In the genomic region with DNA sequence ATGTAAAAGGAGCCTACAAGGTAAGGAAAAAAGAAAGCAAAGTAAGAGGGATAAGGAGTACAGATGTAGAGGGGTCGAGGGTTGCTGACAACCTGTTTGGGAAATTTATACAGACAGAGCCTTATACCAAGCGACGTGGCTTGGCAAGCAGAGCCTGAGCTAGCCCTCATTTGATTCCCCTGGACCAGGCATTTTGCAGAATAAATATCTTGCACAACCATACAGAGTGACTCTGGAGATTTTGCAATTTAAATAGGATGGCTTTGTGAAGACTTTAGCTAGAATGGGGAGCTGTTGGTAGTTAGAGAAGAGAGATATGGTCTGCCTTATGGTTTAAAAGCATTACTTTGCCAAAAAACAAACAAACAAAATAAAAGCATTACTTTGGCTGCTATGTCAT, we compare ENCODE assay signal across 23 cellular contexts.
DNase-seq lines count a peak whose midpoint lies in the region; ATAC-seq and TF ChIP-seq lines count a peak whose summit lies in the region.
"Had no signal": no experiment of that assay in that cellular context is flagged by ENCODE, and none has a peak within 500 bp of the region (broad histone marks: within the 10 kb centered on the region; RNA-seq: fewer than 3 reads in every experiment).

No MANE protein-coding gene starts in this region.

- H3K79me2 ChIP-seq in KMS-11 (ENCODE audit: insufficient read depth, low read depth): no peaks in the 10 kb centered on the region

- H3K27ac ChIP-seq in KMS-11 (no peak overlapping the region), subcutaneous abdominal adipose tissue (ENCODE audit: low read depth, low read length) (peak overlapping the region; percentile 92)
- H3K27ac ChIP-seq: C4-2B, Peyer's patch had no signal

- H2AFZ ChIP-seq in KMS-11 (ENCODE audit: low read depth): no peak overlapping the region

- no peaks in the 10 kb centered on the region for H4K20me1 ChIP-seq in KMS-11 (ENCODE audit: insufficient read depth)

- no peak for ATAC-seq in HG03045 (IDR thresholded peaks at IDR 0.05; ENCODE audit: unreplicated experiment)

- H3K4me1 ChIP-seq in KMS-11 (ENCODE audit: low read depth, poor library complexity, severe bottlenecking) (peaks cover 27% of the 10 kb centered on the region), subcutaneous abdominal adipose tissue (ENCODE audit: control insufficient read depth in 5 of 5, insufficient read depth in 5 of 5, low read length in 5 of 5) (peaks cover 2 to 54% (median 44%) of the 10 kb centered on the region in 5 donors)
- H3K4me1 ChIP-seq: Peyer's patch had no signal

- H3K9ac ChIP-seq in KMS-11 (no peak overlapping the region), subcutaneous abdominal adipose tissue (ENCODE audit: low read length in 5 of 5) (no peak overlapping the region)
- H3K9ac ChIP-seq: SK-N-SH had no signal

- H3K9me3 ChIP-seq in subcutaneous abdominal adipose tissue (ENCODE audit: control insufficient read depth in 5 of 5, low read length in 5 of 5): no peaks in the 10 kb centered on the region
- H3K9me3 ChIP-seq: MG63, Peyer's patch, SK-N-SH had no signal

- H3K4me3 ChIP-seq in KMS-11 (IDR thresholded peaks at IDR 0.05; ENCODE audit: insufficient read depth, low read depth, low read length): no peak overlapping the region
- no peak overlapping the region for H3K4me3 ChIP-seq in subcutaneous abdominal adipose tissue (ENCODE audit: low read depth in 1 of 5, low read length in 5 of 5)
- H3K4me3 ChIP-seq: MG63, Peyer's patch had no signal

- H3K27me3 ChIP-seq in KMS-11 (ENCODE audit: insufficient read depth, low read depth) (no peaks in the 10 kb centered on the region), subcutaneous abdominal adipose tissue (ENCODE audit: control insufficient read depth in 5 of 5, insufficient read depth in 4 of 5, low read length in 5 of 5) (no peaks in the 10 kb centered on the region)
- H3K27me3 ChIP-seq: MG63, Peyer's patch had no signal

- DNase-seq in NOMO-1 (lab: John Stamatoyannopoulos, UW; ENCODE audit: unreplicated experiment in 2 of 2): peak; percentile 46 to 59
- DNase-seq in fibroblast of peridontal ligament (ENCODE audit: extremely low read depth): peak; percentile 16
- DNase-seq in amniotic stem cell (lab: John Stamatoyannopoulos, UW): no peak
- no peak for DNase-seq in DMS153 treated with DMSO at 0.1 percent for 48 hours (lab: John Stamatoyannopoulos, UW; ENCODE audit: unreplicated experiment)
- DNase-seq: Calu3, DMS153, KBM-7, MG63, NCI-H1105, NCI-H146, NCI-H1930, NCI-H2107, NCI-H446 treated with DMSO at 0.1 percent for 48 hours, NCI-H526 treated with DMSO at 0.1 percent for 48 hours, OCI-M1, Peyer's patch, SHP77 treated with DMSO at 0.1 percent for 48 hours, SK-N-SH, T-helper 2 cell had no signal

- peak overlapping the region; percentile 23; the same call in 1 of the 2 replicates for H3K4me2 ChIP-seq in KMS-11
- H3K4me2 ChIP-seq: SK-N-SH had no signal

- no peak for TF ChIP-seq CTCF in KMS-11 (conservative IDR thresholded peaks at IDR 0.05; ENCODE audit: low read depth, low read length)

- H3K36me3 ChIP-seq in KMS-11 (ENCODE audit: insufficient read depth) (no peaks in the 10 kb centered on the region), subcutaneous abdominal adipose tissue (ENCODE audit: control insufficient read depth in 5 of 5, insufficient read depth in 5 of 5, low read length in 5 of 5) (no peaks in the 10 kb centered on the region)
- H3K36me3 ChIP-seq: MG63, Peyer's patch had no signal

Comparison
In these comparisons a context has a peak if more than half of its experiments do, and no peak if none do; other contexts are left out.
1. DNase-seq: peak in NOMO-1 (2 of 2) and fibroblast of peridontal ligament (single experiment); none in amniotic stem cell (single experiment) and DMS153 treated with DMSO at 0.1 percent for 48 hours (single experiment).